In the genomic region with DNA sequence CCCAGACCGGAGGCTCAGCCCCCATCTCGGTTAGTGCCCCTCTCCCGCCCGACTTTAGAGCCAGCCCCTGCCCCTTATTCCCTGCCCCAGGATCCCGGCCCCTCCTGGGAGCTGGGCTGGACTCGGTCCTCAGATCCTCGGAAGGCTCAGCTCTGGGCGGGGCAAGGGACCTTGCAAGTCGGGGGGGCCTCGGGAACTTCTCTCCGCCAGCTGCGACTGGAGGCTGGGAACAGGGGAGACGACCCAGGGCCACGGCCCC, we compare ENCODE assay signal across 8 cellular contexts. TPM values are rescaled to one million over a fixed set of nuclear protein-coding genes. Genes with fewer than 3 reads are reported as not detected.
DNase-seq lines count a peak whose midpoint lies in the region; ATAC-seq and TF ChIP-seq lines count a peak whose summit lies in the region.

No MANE protein-coding gene starts in this region.

- no peak for DNase-seq in activated CD8-positive, alpha-beta memory T cell treated with anti-CD3 and anti-CD28 coated beads, Interleukin-2, amount 10 ng/mL, durations not matched to agents 7 days and 5 days
- no peak for DNase-seq in activated CD8-positive, alpha-beta memory T cell treated with anti-CD3 and anti-CD28 coated beads for 24 hours
- no peak for DNase-seq in mammary epithelial cell
- DNase-seq in lower leg skin (ENCODE audit: low spot score in 2 of 2): no peak
- DNase-seq in tibial artery: no peak
- DNase-seq in GM19240 (ENCODE audit: insufficient read length, low spot score): no peak

- no peaks in the 10 kb centered on the region for H3K36me3 Mint-ChIP-seq in activated CD8-positive, alpha-beta memory T cell treated with anti-CD3 and anti-CD28 coated beads, Interleukin-2, amount 10 ng/mL, durations not matched to agents 7 days and 5 days

- H3K27ac ChIP-seq in mammary epithelial cell (ENCODE audit: insufficient read depth, low read depth, low read length) (peak overlapping the region; percentile 98), tibial artery (peak overlapping the region; percentile 99 to 100)

- no peak for TF ChIP-seq POLR2A in lower leg skin (IDR thresholded peaks at IDR 0.05)

- H3K4me3 ChIP-seq in mammary epithelial cell (replicated peaks in 1 of 3; ENCODE audit: insufficient read depth in 1 of 3, low read depth in 2 of 3, low read length in 3 of 3) (peak overlapping the region; percentile 40 to 72 (median 70)), lower leg skin (ENCODE audit: low read depth, poor library complexity, severe bottlenecking) (peak overlapping the region; percentile 64), tibial artery (peak overlapping the region; percentile 79 to 92)

- H3K27me3 ChIP-seq in mammary epithelial cell (ENCODE audit: insufficient read depth, low read length) (no peaks in the 10 kb centered on the region), tibial artery (no peaks in the 10 kb centered on the region)

- peaks cover 42% of the 10 kb centered on the region for H3K79me2 ChIP-seq in mammary epithelial cell (ENCODE audit: insufficient read depth, low read length)

- H3K4me2 ChIP-seq in mammary epithelial cell (ENCODE audit: insufficient read depth, low read depth, low read length): peak overlapping the region; percentile 97

- H2AFZ ChIP-seq in mammary epithelial cell (ENCODE audit: low read depth, low read length): peak overlapping the region; percentile 59

- peaks cover 34% of the 10 kb centered on the region for H3K27me3 Mint-ChIP-seq in activated CD8-positive, alpha-beta memory T cell treated with anti-CD3 and anti-CD28 coated beads, Interleukin-2, amount 10 ng/mL, durations not matched to agents 7 days and 5 days

- no peaks in the 10 kb centered on the region for H4K20me1 ChIP-seq in mammary epithelial cell (ENCODE audit: insufficient read depth, low read length)

- H3K9ac ChIP-seq in mammary epithelial cell (ENCODE audit: insufficient read depth, low read length): peak overlapping the region; percentile 96

- H3K27ac Mint-ChIP-seq in activated CD8-positive, alpha-beta memory T cell treated with anti-CD3 and anti-CD28 coated beads, Interleukin-2, amount 10 ng/mL, durations not matched to agents 7 days and 5 days: peak overlapping the region; percentile 45

- TF ChIP-seq CTCF in mammary epithelial cell (conservative IDR thresholded peaks at IDR 0.05 in 1 of 2, IDR thresholded peaks at IDR 0.05 in 1 of 2; ENCODE audit: extremely low read depth in 1 of 2, insufficient read depth in 1 of 2, low read depth in 1 of 2, low read length in 2 of 2) (no peak), lower leg skin (IDR thresholded peaks at IDR 0.05) (no peak), tibial artery (IDR thresholded peaks at IDR 0.05) (no peak)

- ATAC-seq in activated CD8-positive, alpha-beta memory T cell treated with anti-CD3 and anti-CD28 coated beads, Interleukin-2, amount 10 ng/mL, durations not matched to agents 7 days and 5 days: no peak
- ATAC-seq in HG02938 (IDR thresholded peaks at IDR 0.05; ENCODE audit: unreplicated experiment) (no peak), GM21447 (IDR thresholded peaks at IDR 0.05; ENCODE audit: unreplicated experiment) (no peak)

- CTCF ChIA-PET in activated CD8-positive, alpha-beta memory T cell treated with anti-CD3 and anti-CD28 coated beads, Interleukin-2, amount 10 ng/mL, durations not matched to agents 7 days and 5 days (lab: Charles Lee): interaction anchor here (0.5 to 1.9 kb wide), 6 partner anchors 8 to 563 kb away, joined by 3 to 6 read pairs (median 3); no protein-coding TSS in a partner anchor
- CTCF ChIA-PET in mammary epithelial cell (lab: Charles Lee; ENCODE audit: low non-redundant PET): no interaction called here

- dilution Hi-C loops in mammary epithelial cell (cut with HindIII; ENCODE audit: low sequenced_read_pairs): no loop called here

- intact Hi-C loops in mammary epithelial cell (cut with micrococcal nuclease): loop anchor here (1.0 to 5.0 kb wide), 2 partner anchors 51 to 124 kb away; partner anchors contain the start of genes FAM25A and SHLD2
- intact Hi-C loops in lower leg skin (cut with DNase I; ENCODE audit: low total_unique reads): loop anchor here (5.0 kb wide), 1 partner anchor 121 kb away; the partner anchor contains the start of gene GLUD1
- intact Hi-C loops in tibial artery (cut with DNase I; ENCODE audit: low total_unique reads): no loop called here

- H3K4me1 ChIP-seq in mammary epithelial cell (ENCODE audit: insufficient read depth, low read length) (peaks cover 71% of the 10 kb centered on the region), tibial artery (peaks cover 0 to 62% (median 49%) of the 10 kb centered on the region in 4 donors)

- in situ Hi-C loops in mammary epithelial cell (cut with MboI; ENCODE audit: low sequenced_read_pairs in 2 of 2): loop anchor here in 1 of 2 donors (5.0 kb wide), 1 partner anchor 71 kb away; no protein-coding TSS in a partner anchor

- H3K9me3 Mint-ChIP-seq in activated CD8-positive, alpha-beta memory T cell treated with anti-CD3 and anti-CD28 coated beads, Interleukin-2, amount 10 ng/mL, durations not matched to agents 7 days and 5 days (ENCODE audit: low read depth): no peaks in the 10 kb centered on the region

- no TSS peak for BruUV-seq in mammary epithelial cell (replicated peaks; lab: Mats Ljungman, UMichigan)

- H3K4me3 Mint-ChIP-seq in activated CD8-positive, alpha-beta memory T cell treated with anti-CD3 and anti-CD28 coated beads, Interleukin-2, amount 10 ng/mL, durations not matched to agents 7 days and 5 days: peak overlapping the region; percentile 62

- peaks cover 1% of the 10 kb centered on the region for H3K36me3 ChIP-seq in mammary epithelial cell (ENCODE audit: insufficient read depth, low read length)
- peaks cover 0 to 4% (median 0%) of the 10 kb centered on the region in 3 donors for H3K36me3 ChIP-seq in tibial artery

- peaks cover 28% of the 10 kb centered on the region for H3K4me1 Mint-ChIP-seq in activated CD8-positive, alpha-beta memory T cell treated with anti-CD3 and anti-CD28 coated beads, Interleukin-2, amount 10 ng/mL, durations not matched to agents 7 days and 5 days

- 9% methylated on average over 8 of the region's 14 CpGs for WGBS in mammary epithelial cell (ENCODE audit: low coverage, missing lambda C conversion rate)
- WGBS in lower leg skin, 2 donors: 0% methylated on average over 14 of the region's 14 CpGs

- H3K9me3 ChIP-seq in mammary epithelial cell (replicated peaks; ENCODE audit: insufficient read depth, low read length) (no peaks in the 10 kb centered on the region), tibial artery (no peaks in the 10 kb centered on the region)

RNA-seq across cellular contexts. Expression of gene ADIRF, which starts 2.5 kb away (rescaled TPM):
- total RNA-seq in activated CD8-positive, alpha-beta memory T cell treated with anti-CD3 and anti-CD28 coated beads, Interleukin-2, amount 10 ng/mL, durations not matched to agents 7 days and 5 days: not detected
- total RNA-seq in mammary epithelial cell (100 to 1,000 TPM in 1 of 2 donors, 10 to 100 TPM in 1; 57.0 to 247 TPM), lower leg skin (100 to 1,000 TPM in 1 of 4 donors, 10 to 100 TPM in 3; 72.0 to 125 (median 80.4) TPM)
- polyA plus RNA-seq in mammary epithelial cell: 517 TPM
- 39.5 TPM for polyA minus RNA-seq in mammary epithelial cell

RNA-seq across cellular contexts. Expression of gene SNCG, which starts 12.4 kb away (rescaled TPM):
- total RNA-seq in activated CD8-positive, alpha-beta memory T cell treated with anti-CD3 and anti-CD28 coated beads, Interleukin-2, amount 10 ng/mL, durations not matched to agents 7 days and 5 days: not detected
- total RNA-seq in mammary epithelial cell: 10 to 100 TPM; 25.7 to 54.0 TPM
- polyA plus RNA-seq in mammary epithelial cell: 101 TPM
- 31.4 TPM for polyA minus RNA-seq in mammary epithelial cell
- total RNA-seq in lower leg skin: 10 to 100 TPM; 26.5 to 62.9 (median 41.1) TPM

RNA-seq across cellular contexts. Expression of gene MMRN2, which starts 13.4 kb away (rescaled TPM):
- not detected for total RNA-seq in activated CD8-positive, alpha-beta memory T cell treated with anti-CD3 and anti-CD28 coated beads, Interleukin-2, amount 10 ng/mL, durations not matched to agents 7 days and 5 days
- 10 to 100 TPM in 1 of 2 donors, 1 to 10 TPM in 1; 8.5 to 13.7 TPM for total RNA-seq in mammary epithelial cell
- polyA plus RNA-seq in mammary epithelial cell: 11.6 TPM
- 5.4 TPM for polyA minus RNA-seq in mammary epithelial cell
- total RNA-seq in lower leg skin: 10 to 100 TPM; 24.5 to 50.8 (median 40.2) TPM

RNA-seq across cellular contexts. Expression of gene FAM25A, which starts 49.3 kb away (rescaled TPM):
- total RNA-seq in activated CD8-positive, alpha-beta memory T cell treated with anti-CD3 and anti-CD28 coated beads, Interleukin-2, amount 10 ng/mL, durations not matched to agents 7 days and 5 days: not detected
- total RNA-seq in mammary epithelial cell: 1 to 10 TPM in 1 of 2 donors, not detected in 1; 4.1 TPM
- polyA plus RNA-seq in mammary epithelial cell: 5.8 TPM
- not detected for polyA minus RNA-seq in mammary epithelial cell
- total RNA-seq in lower leg skin: 100 to 1,000 TPM; 430 to 795 (median 736) TPM

Comparison
In these comparisons a context has a peak if more than half of its experiments do, and no peak if none do; other contexts are left out.
1. RNA of gene ADIRF, which starts 2.5 kb away (total RNA-seq): 57.0 to 247 TPM in mammary epithelial cell and 72.0 to 125 TPM in lower leg skin; not detected in activated CD8-positive, alpha-beta memory T cell treated with anti-CD3 and anti-CD28 coated beads, Interleukin-2, amount 10 ng/mL, durations not matched to agents 7 days and 5 days; every median in the first group is over 10 times any median in the second.
2. RNA of gene SNCG, which starts 12.4 kb away (total RNA-seq): 25.7 to 54.0 TPM in mammary epithelial cell and 26.5 to 62.9 TPM in lower leg skin; not detected in activated CD8-positive, alpha-beta memory T cell treated with anti-CD3 and anti-CD28 coated beads, Interleukin-2, amount 10 ng/mL, durations not matched to agents 7 days and 5 days; every median in the first group is over 10 times any median in the second.
3. RNA of gene MMRN2, which starts 13.4 kb away (total RNA-seq): 24.5 to 50.8 TPM in lower leg skin and 8.5 to 13.7 TPM in mammary epithelial cell; not detected in activated CD8-positive, alpha-beta memory T cell treated with anti-CD3 and anti-CD28 coated beads, Interleukin-2, amount 10 ng/mL, durations not matched to agents 7 days and 5 days; every median in the first group is over 4 times any median in the second.
4. Peak in every context shown above with its lines, with median percentiles within 50 percentile points of each other: H3K4me3 ChIP-seq.